8 cellular contexts compared by ENCODE assay signal in the genomic region with DNA sequence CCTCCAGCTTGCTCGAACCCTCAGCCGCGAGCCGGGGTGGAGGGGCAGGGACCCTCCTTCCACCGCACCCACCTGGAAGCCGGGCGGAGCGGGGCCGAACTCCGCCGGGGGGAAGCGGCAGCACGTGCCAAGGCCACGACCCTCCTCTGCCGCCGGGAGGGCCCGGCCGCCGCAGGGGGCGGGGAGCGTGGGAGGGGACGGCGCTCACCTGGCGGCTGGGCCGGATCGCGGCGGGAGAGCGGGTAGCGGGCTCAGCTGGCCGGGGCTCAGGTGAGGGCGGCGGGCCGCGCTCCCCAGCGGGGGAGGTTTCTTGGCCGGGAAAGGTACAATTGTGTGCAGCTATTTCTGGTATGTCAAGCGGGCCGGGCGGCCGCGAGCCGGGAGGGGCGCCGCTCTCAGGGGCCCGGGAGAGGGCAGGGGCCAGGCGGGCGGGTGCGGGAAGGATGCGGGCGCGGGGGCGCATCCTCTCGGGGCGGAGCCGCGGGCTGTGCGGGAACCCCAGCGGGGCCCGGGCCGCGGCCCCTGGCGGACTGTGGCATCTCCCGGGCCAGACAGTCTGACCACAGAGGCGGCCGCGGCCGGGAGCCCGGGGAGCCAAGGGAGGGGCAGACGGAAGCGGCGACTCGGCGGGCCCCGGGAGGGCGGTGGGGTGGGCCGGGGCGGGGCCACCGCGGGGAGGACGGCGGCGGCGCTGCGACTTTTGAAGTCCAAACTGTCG. TPM values are rescaled to one million over a fixed set of nuclear protein-coding genes. Genes with fewer than 3 reads are reported as not detected.
DNase-seq lines count a peak whose midpoint lies in the region; ATAC-seq and TF ChIP-seq lines count a peak whose summit lies in the region.

A gene (plus strand): TSS at position 710 of the 718 bp plus-strand sequence. CDS start 328 bp downstream, outside the sequence.

- no peaks in the 10 kb centered on the region for H3K36me3 ChIP-seq in neuron (ENCODE audit: insufficient read depth, low read length)

- H3K4me1 Mint-ChIP-seq in activated T-helper 2 cell treated with anti-CD3 and anti-CD28 coated beads, Interferon-gamma antibody, Interleukin-2, Interleukin-4, amounts not matched to agents 10 μg/mL and 5 μg/mL and 100 μg/mL, durations not matched to agents 14 hours and 24 hours and 36 hours (ENCODE audit: low read depth) = peaks cover 13% of the 10 kb centered on the region

- ATAC-seq in HG02885 (IDR thresholded peaks at IDR 0.05; ENCODE audit: poor library complexity, unreplicated experiment) = peak; percentile 65
- peak; percentile 59 for ATAC-seq in foreskin keratinocyte

- peak within 1 kb of the TSS; percentile 53 for H3K4me3 ChIP-seq in neuron (ENCODE audit: low read length)

- peaks cover 5% of the 10 kb centered on the region for H3K4me1 ChIP-seq in foreskin keratinocyte
- peaks cover 10% of the 10 kb centered on the region for H3K4me1 ChIP-seq in neuron (ENCODE audit: insufficient read depth, low read length)

- no peaks in the 10 kb centered on the region for H3K9me3 Mint-ChIP-seq in activated T-helper 2 cell treated with anti-CD3 and anti-CD28 coated beads, Interferon-gamma antibody, Interleukin-2, Interleukin-4, amounts not matched to agents 10 μg/mL and 5 μg/mL and 100 μg/mL, durations not matched to agents 14 hours and 24 hours and 36 hours

- no peak for TF ChIP-seq CTCF in foreskin keratinocyte (conservative IDR thresholded peaks at IDR 0.05)

- H3K27me3 ChIP-seq in foreskin keratinocyte = peaks cover 17% of the 10 kb centered on the region
- H3K27me3 ChIP-seq in neuron (ENCODE audit: insufficient read depth, low read length) = peaks cover 19% of the 10 kb centered on the region

- no peaks in the 10 kb centered on the region for H3K9me3 ChIP-seq in neuron (ENCODE audit: low read length)

- H3K27ac Mint-ChIP-seq in activated T-helper 2 cell treated with anti-CD3 and anti-CD28 coated beads, Interferon-gamma antibody, Interleukin-2, Interleukin-4, amounts not matched to agents 10 μg/mL and 5 μg/mL and 100 μg/mL, durations not matched to agents 14 hours and 24 hours and 36 hours = no peak within 1 kb of the TSS

- H2AFZ ChIP-seq in neuron (ENCODE audit: low read depth, low read length) = peak within 1 kb of the TSS; percentile 66

- peak; percentile 21 for DNase-seq in activated CD4-positive, alpha-beta T cell treated with anti-CD3 and anti-CD28 coated beads for 1 hour
- no peak for DNase-seq in activated CD4-positive, alpha-beta T cell treated with anti-CD3 and anti-CD28 coated beads, Interleukin-2, amount 50 U/mL, for 48 hours
- DNase-seq in NCI-H774 (lab: John Stamatoyannopoulos, UW) (peak; percentile 12), foreskin keratinocyte (no peak), ureter (ENCODE audit: low spot score) (peak; percentile 53)
- DNase-seq in activated T-helper 2 cell treated with anti-CD3 and anti-CD28 coated beads, Interferon-gamma antibody, Interleukin-2, Interleukin-4, amounts not matched to agents 10 μg/mL and 5 μg/mL and 100 μg/mL, durations not matched to agents 14 hours and 24 hours and 36 hours (ENCODE audit: low spot score) = peak; percentile 27

- H3K4me3 Mint-ChIP-seq in activated T-helper 2 cell treated with anti-CD3 and anti-CD28 coated beads, Interferon-gamma antibody, Interleukin-2, Interleukin-4, amounts not matched to agents 10 μg/mL and 5 μg/mL and 100 μg/mL, durations not matched to agents 14 hours and 24 hours and 36 hours (ENCODE audit: low read depth) = peak within 1 kb of the TSS; percentile 73

- intact Hi-C loops in activated T-helper 2 cell treated with anti-CD3 and anti-CD28 coated beads, Interferon-gamma antibody, Interleukin-2, Interleukin-4, amounts not matched to agents 10 μg/mL and 5 μg/mL and 100 μg/mL, durations not matched to agents 14 hours and 24 hours and 36 hours (cut with micrococcal nuclease) = loop anchor here (5.0 kb wide), 3 partner anchors 37 to 153 kb away; a partner anchor contains a TSS

- H3K36me3 Mint-ChIP-seq in activated T-helper 2 cell treated with anti-CD3 and anti-CD28 coated beads, Interferon-gamma antibody, Interleukin-2, Interleukin-4, amounts not matched to agents 10 μg/mL and 5 μg/mL and 100 μg/mL, durations not matched to agents 14 hours and 24 hours and 36 hours (ENCODE audit: low read depth) = no peaks in the 10 kb centered on the region

- H3K27me3 Mint-ChIP-seq in activated T-helper 2 cell treated with anti-CD3 and anti-CD28 coated beads, Interferon-gamma antibody, Interleukin-2, Interleukin-4, amounts not matched to agents 10 μg/mL and 5 μg/mL and 100 μg/mL, durations not matched to agents 14 hours and 24 hours and 36 hours (ENCODE audit: low read depth) = peaks cover 36% of the 10 kb centered on the region

- no peak within 1 kb of the TSS for H3K27ac ChIP-seq in foreskin keratinocyte

RNA-seq across cellular contexts. Expression of the gene that starts here (rescaled TPM):
- total RNA-seq in activated T-helper 2 cell treated with anti-CD3 and anti-CD28 coated beads, Interferon-gamma antibody, Interleukin-2, Interleukin-4, amounts not matched to agents 10 μg/mL and 5 μg/mL and 100 μg/mL, durations not matched to agents 14 hours and 24 hours and 36 hours = 6.2 and 6.9 TPM in 2 replicates
- total RNA-seq in foreskin keratinocyte (4.6 and 8.1 TPM in 2 replicates), ureter (57.0 TPM)
- 1.4 and 2.2 TPM in 2 replicates for polyA plus RNA-seq in foreskin keratinocyte

Comparison
In these comparisons a context has a peak if more than half of its experiments do, and no peak if none do; other contexts are left out.
1. DNase-seq: peak in activated CD4-positive, alpha-beta T cell treated with anti-CD3 and anti-CD28 coated beads for 1 hour (single experiment), NCI-H774 (single experiment), activated T-helper 2 cell treated with anti-CD3 and anti-CD28 coated beads, Interferon-gamma antibody, Interleukin-2, Interleukin-4, amounts not matched to agents 10 μg/mL and 5 μg/mL and 100 μg/mL, durations not matched to agents 14 hours and 24 hours and 36 hours (single experiment) and ureter (single experiment); none in activated CD4-positive, alpha-beta T cell treated with anti-CD3 and anti-CD28 coated beads, Interleukin-2, amount 50 U/mL, for 48 hours (0 of 2) and foreskin keratinocyte (0 of 2).